Comparison of ENCODE assay signal across 9 cellular contexts in the genomic region with DNA sequence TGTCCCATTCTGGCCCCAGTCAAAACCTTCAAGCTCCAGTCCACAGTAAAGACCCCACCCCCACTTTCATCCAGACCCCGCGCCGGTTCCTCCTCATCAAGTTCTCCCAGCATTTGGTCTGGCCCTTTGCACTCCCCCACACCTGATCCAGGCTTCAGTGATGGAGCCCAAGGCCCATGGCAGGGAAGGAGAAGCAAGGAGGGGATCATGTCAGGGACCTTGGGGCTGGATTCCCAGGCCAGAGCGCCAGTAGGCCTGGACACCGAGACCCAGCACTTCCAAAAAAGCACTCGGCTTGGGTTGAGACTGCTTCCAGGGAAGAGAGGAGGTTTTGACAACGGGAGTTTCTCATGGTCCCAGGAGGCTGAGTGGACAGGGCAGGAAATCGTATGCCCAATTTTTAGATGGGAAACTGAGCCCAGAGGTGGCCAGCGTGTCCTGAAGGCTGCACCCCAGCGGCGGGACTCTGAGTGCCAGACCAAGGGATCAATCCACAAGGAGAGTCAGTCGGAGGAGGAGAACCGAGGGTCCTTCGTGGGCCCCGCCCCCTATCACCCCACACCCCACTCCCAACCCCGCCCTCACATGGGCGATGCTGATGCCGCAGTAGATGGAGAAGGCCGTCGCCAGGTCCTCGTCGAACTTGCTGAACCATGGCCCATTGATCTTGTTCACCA.
A peak's percentile ranks its signal among the peaks of the same experiment; 100 is the strongest.
DNase-seq lines count a peak whose midpoint lies in the region; ATAC-seq and TF ChIP-seq lines count a peak whose summit lies in the region.
"Had no signal": no experiment of that assay in that cellular context is flagged by ENCODE, and none has a peak within 500 bp of the region (broad histone marks: within the 10 kb centered on the region; RNA-seq: fewer than 3 reads in every experiment).

No MANE protein-coding gene starts in this region.

- no peaks in the 10 kb centered on the region for H3K36me3 Mint-ChIP-seq in CD4-positive, alpha-beta T cell (ENCODE audit: low read depth)
- H3K36me3 Mint-ChIP-seq in endothelial cell (ENCODE audit: low read depth, unreplicated experiment): peaks cover 38% of the 10 kb centered on the region
- no peaks in the 10 kb centered on the region for H3K36me3 Mint-ChIP-seq in natural killer cell treated with Interleukin-12 subunit alpha and Interleukin-12 subunit beta and Interleukin-15 and Interleukin-18, amount 100 ng/mL, for 72 hours

- no peak for TF ChIP-seq RAD21 in IMR-90 (IDR thresholded peaks at IDR 0.05; ENCODE audit: low read length)

- WGBS in IMR-90 (ENCODE audit: extremely low coverage in 2 of 2, insufficient read length in 1 of 2), 2 experiments: 58% methylated on average over 8 of the region's 22 CpGs; no CpG with 5 or more reads in 1 of the 2 experiments

- no peaks in the 10 kb centered on the region for H3K79me1 ChIP-seq in IMR-90 (ENCODE audit: low read depth in 1 of 2, low read length in 2 of 2)

- H4K5ac ChIP-seq in IMR-90 (ENCODE audit: low read depth, low read length): no peak overlapping the region

- no peak overlapping the region for H3K27ac Mint-ChIP-seq in CD4-positive, alpha-beta T cell
- no peak overlapping the region for H3K27ac Mint-ChIP-seq in endothelial cell (ENCODE audit: unreplicated experiment)
- H3K27ac Mint-ChIP-seq in natural killer cell treated with Interleukin-12 subunit alpha and Interleukin-12 subunit beta and Interleukin-15 and Interleukin-18, amount 100 ng/mL, for 72 hours: peak overlapping the region in 1 of 2 donors; percentile 37

- ATAC-seq in CD4-positive, alpha-beta T cell (ENCODE audit: poor library complexity): no peak
- ATAC-seq in IMR-90 (ENCODE audit: low read depth) (no peak), GM21390 (IDR thresholded peaks at IDR 0.05; ENCODE audit: unreplicated experiment) (no peak)
- ATAC-seq in natural killer cell treated with Interleukin-12 subunit alpha and Interleukin-12 subunit beta and Interleukin-15 and Interleukin-18, amount 100 ng/mL, for 72 hours: no peak

- peak overlapping the region; percentile 61 for H2AFZ ChIP-seq in IMR-90 (replicated peaks; ENCODE audit: low read length, poor library complexity)

- no peak for TF ChIP-seq POLR2A in IMR-90 (IDR thresholded peaks at IDR 0.05; ENCODE audit: low read depth, low read length)

- H4K8ac ChIP-seq in IMR-90 (ENCODE audit: low read depth in 2 of 2, low read length in 2 of 2): no peak overlapping the region

- H2BK120ac ChIP-seq in IMR-90 (ENCODE audit: low read depth, low read length): no peak overlapping the region

- peaks cover 17% of the 10 kb centered on the region for H3K4me1 Mint-ChIP-seq in CD4-positive, alpha-beta T cell (ENCODE audit: low read depth)
- H3K4me1 Mint-ChIP-seq in endothelial cell (ENCODE audit: unreplicated experiment): peaks cover 10% of the 10 kb centered on the region
- H3K4me1 Mint-ChIP-seq in natural killer cell treated with Interleukin-12 subunit alpha and Interleukin-12 subunit beta and Interleukin-15 and Interleukin-18, amount 100 ng/mL, for 72 hours (ENCODE audit: low read depth in 2 of 2): peaks cover 20 to 27% of the 10 kb centered on the region in 2 donors

- no peaks in the 10 kb centered on the region for H3K9me3 Mint-ChIP-seq in CD4-positive, alpha-beta T cell
- no peaks in the 10 kb centered on the region for H3K9me3 Mint-ChIP-seq in endothelial cell (ENCODE audit: unreplicated experiment)
- H3K9me3 Mint-ChIP-seq in natural killer cell treated with Interleukin-12 subunit alpha and Interleukin-12 subunit beta and Interleukin-15 and Interleukin-18, amount 100 ng/mL, for 72 hours: no peaks in the 10 kb centered on the region

- H3K4me3 Mint-ChIP-seq in CD4-positive, alpha-beta T cell: peak overlapping the region; percentile 54
- peak overlapping the region; percentile 11 for H3K4me3 Mint-ChIP-seq in endothelial cell (ENCODE audit: unreplicated experiment)
- peak overlapping the region; percentile 62 for H3K4me3 Mint-ChIP-seq in natural killer cell treated with Interleukin-12 subunit alpha and Interleukin-12 subunit beta and Interleukin-15 and Interleukin-18, amount 100 ng/mL, for 72 hours

- no peak overlapping the region for H2BK5ac ChIP-seq in IMR-90 (ENCODE audit: low read depth, low read length, poor library complexity, severe bottlenecking)

- peaks cover 30% of the 10 kb centered on the region for H3K27me3 Mint-ChIP-seq in CD4-positive, alpha-beta T cell
- peaks cover 10% of the 10 kb centered on the region for H3K27me3 Mint-ChIP-seq in endothelial cell (ENCODE audit: unreplicated experiment)
- H3K27me3 Mint-ChIP-seq in natural killer cell treated with Interleukin-12 subunit alpha and Interleukin-12 subunit beta and Interleukin-15 and Interleukin-18, amount 100 ng/mL, for 72 hours: peaks cover 14 to 19% of the 10 kb centered on the region in 2 donors

- no peak overlapping the region for H3K27ac ChIP-seq in CD4-positive, alpha-beta T cell (ENCODE audit: low read depth, low read length)
- H3K27ac ChIP-seq in IMR-90 (ENCODE audit: insufficient read depth, low read length): no peak overlapping the region
- H3K27ac ChIP-seq in SJCRH30: no peak overlapping the region

- CTCF ChIA-PET in CD4-positive, alpha-beta T cell (lab: Charles Lee): no interaction called here
- CTCF ChIA-PET in IMR-90 (lab: Yijun Ruan, JAX): no interaction called here

- no peak overlapping the region for H3K14ac ChIP-seq in IMR-90 (replicated peaks; ENCODE audit: low read depth, low read length)

- no TSS peak for BruUV-seq in IMR-90 (replicated peaks; lab: Mats Ljungman, UMichigan)

- no peak overlapping the region for H3K9ac ChIP-seq in IMR-90 (ENCODE audit: low read depth, low read length)

- no peak overlapping the region for H3K4me3 ChIP-seq in IMR-90 (ENCODE audit: insufficient read depth, low read depth, low read length)
- no peak overlapping the region for H3K4me3 ChIP-seq in SJCRH30

- H2AK5ac ChIP-seq in IMR-90 (ENCODE audit: low read depth, low read length): no peak overlapping the region

- no peak overlapping the region for H3K18ac ChIP-seq in IMR-90 (ENCODE audit: low read depth, low read length)

- H2AK9ac ChIP-seq in IMR-90 (replicated peaks; ENCODE audit: low read depth, low read length, poor library complexity): peak overlapping the region; percentile 67

- no peak for DNase-seq in CD4-positive, alpha-beta T cell
- DNase-seq in IMR-90 (no peak), endothelial cell (ENCODE audit: low spot score) (no peak), epidermal melanocyte (ENCODE audit: insufficient read length, low spot score) (no peak), SJCRH30 (no peak), AG08395 (ENCODE audit: low spot score) (no peak)
- peak; percentile 37 for DNase-seq in natural killer cell treated with Interleukin-12 subunit alpha and Interleukin-12 subunit beta and Interleukin-15 and Interleukin-18, amount 100 ng/mL, for 72 hours (ENCODE audit: low spot score)

- no peak overlapping the region for H3K23ac ChIP-seq in IMR-90 (ENCODE audit: low read depth, low read length)

- no peak overlapping the region for H4K91ac ChIP-seq in IMR-90 (ENCODE audit: insufficient read depth, low read depth, low read length)

- dilution Hi-C loops in IMR-90 (cut with HindIII; ENCODE audit: low sequenced_read_pairs, unreplicated experiment): no loop called here

- POLR2A ChIA-PET in CD4-positive, alpha-beta T cell (lab: Charles Lee): no interaction called here
- POLR2A ChIA-PET in IMR-90 (lab: Charles Lee; ENCODE audit: unreplicated experiment): no interaction called here

- no peak overlapping the region for H2BK15ac ChIP-seq in IMR-90 (ENCODE audit: low read depth, low read length)

- no peak overlapping the region for H3K4ac ChIP-seq in IMR-90 (ENCODE audit: low read depth, low read length)

- peaks cover 2% of the 10 kb centered on the region; the same call in 1 of the 2 replicates for H4K20me1 ChIP-seq in IMR-90 (ENCODE audit: insufficient read depth, low read length)

- H2BK20ac ChIP-seq in IMR-90 (ENCODE audit: low read depth, low read length): no peak overlapping the region

- intact Hi-C loops in CD4-positive, alpha-beta T cell (cut with DNase I, micrococcal nuclease): loop anchor here in 1 of 2 experiments (2.0 kb wide), 2 partner anchors 25 to 99 kb away; no protein-coding TSS in a partner anchor
- intact Hi-C loops in IMR-90 (cut with micrococcal nuclease): no loop called here

- H3K36me3 ChIP-seq in IMR-90 (ENCODE audit: control insufficient read depth, insufficient read depth, low read length) (no peaks in the 10 kb centered on the region), SJCRH30 (no peaks in the 10 kb centered on the region)

- no peak overlapping the region for H3K56ac ChIP-seq in IMR-90 (ENCODE audit: extremely low read depth, insufficient read depth, low read length)

- peaks cover 2% of the 10 kb centered on the region for H3K27me3 ChIP-seq in CD4-positive, alpha-beta T cell (ENCODE audit: control insufficient read depth, insufficient read depth, low read length)
- H3K27me3 ChIP-seq in IMR-90 (ENCODE audit: control insufficient read depth, insufficient read depth, low read length): peaks cover 88% of the 10 kb centered on the region
- H3K27me3 ChIP-seq in SJCRH30: no peaks in the 10 kb centered on the region

- no peaks in the 10 kb centered on the region for H3K9me1 ChIP-seq in IMR-90 (ENCODE audit: insufficient read depth, low read length)

- no peaks in the 10 kb centered on the region for H3K9me3 ChIP-seq in CD4-positive, alpha-beta T cell (ENCODE audit: control insufficient read depth, low read length)
- H3K9me3 ChIP-seq in IMR-90 (ENCODE audit: control insufficient read depth, insufficient read depth, low read length): peaks cover 7% of the 10 kb centered on the region; the same call in 1 of the 2 replicates
- H3K9me3 ChIP-seq in SJCRH30 (replicated peaks): no peaks in the 10 kb centered on the region
- H3K9me3 ChIP-seq: heart left ventricle had no signal

- H3K4me1 ChIP-seq in IMR-90 (ENCODE audit: control insufficient read depth, insufficient read depth, low read length): no peaks in the 10 kb centered on the region; the same call in 1 of the 2 replicates
- H3K4me1 ChIP-seq in SJCRH30: no peaks in the 10 kb centered on the region

- in situ Hi-C loops in IMR-90 (cut with MboI; ENCODE audit: low sequenced_read_pairs): loop anchor here (10.0 kb wide), 1 partner anchor 61 kb away; no protein-coding TSS in a partner anchor

- H3K4me2 ChIP-seq in IMR-90 (ENCODE audit: low read depth, low read length): peak overlapping the region; percentile 58; the same call in 1 of the 2 replicates

- no peak for TF ChIP-seq CTCF in CD4-positive, alpha-beta T cell (IDR thresholded peaks at IDR 0.05)
- no peak for TF ChIP-seq CTCF in IMR-90 (conservative IDR thresholded peaks at IDR 0.05; ENCODE audit: low read depth, low read length)
- no peak for TF ChIP-seq CTCF in endothelial cell (IDR thresholded peaks at IDR 0.05; ENCODE audit: unreplicated experiment)

TF ChIP-seq in IMR-90, 13 proteins besides CTCF, POLR2A, EP300 and RAD21 (continues in another document):
- TF ChIP-seq CHD1 (IDR thresholded peaks at IDR 0.05; ENCODE audit: low read depth, low read length): no peak
- TF ChIP-seq SMC3 (IDR thresholded peaks at IDR 0.05; ENCODE audit: low read depth, low read length): no peak
- no peak for TF ChIP-seq MXI1 (IDR thresholded peaks at IDR 0.05; ENCODE audit: borderline replicate concordance, low read depth, low read length)

Comparison
In these comparisons a context has a peak if more than half of its experiments do, and no peak if none do; other contexts are left out.
1. H3K4me3 Mint-ChIP-seq: peak in every context shown above with its lines; median percentile 62 in natural killer cell treated with Interleukin-12 subunit alpha and Interleukin-12 subunit beta and Interleukin-15 and Interleukin-18, amount 100 ng/mL, for 72 hours; 54 in CD4-positive, alpha-beta T cell; 11 in endothelial cell.